1 cellular context compared by ENCODE assay signal in the genomic region with DNA sequence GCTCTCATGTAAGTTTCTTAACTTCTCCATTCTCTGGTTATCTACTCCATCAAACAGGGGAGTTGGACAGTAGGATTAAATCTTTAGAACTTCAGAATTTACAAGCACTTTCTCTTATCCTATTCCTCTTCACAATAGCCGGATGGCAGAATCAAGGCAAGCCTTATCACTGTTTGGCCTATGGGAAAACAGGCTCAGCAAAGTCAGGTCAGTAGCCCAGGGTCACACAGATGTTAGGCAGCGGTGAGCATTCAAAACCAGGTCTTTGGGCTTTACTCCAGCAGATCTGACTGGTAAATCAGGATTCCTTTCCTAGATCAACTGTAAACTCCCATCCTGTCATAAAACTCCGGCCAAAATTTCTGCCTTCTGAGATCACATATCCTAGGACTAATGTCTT.
TF ChIP-seq lines count a peak whose summit lies in the region.

No MANE protein-coding gene starts in this region.

TF ChIP-seq in H1, 55 proteins besides CTCF, POLR2A, EP300 and RAD21 (continued from another document):
- TF ChIP-seq CHD7 (IDR thresholded peaks at IDR 0.05; ENCODE audit: insufficient replicate concordance, low read length) (no peak), E2F6 (IDR thresholded peaks at IDR 0.05) (no peak), ASH2L (IDR thresholded peaks at IDR 0.05; ENCODE audit: low read length) (no peak), CBX5 (IDR thresholded peaks at IDR 0.05; ENCODE audit: low read depth, low read length) (no peak), MAX (IDR thresholded peaks at IDR 0.05) (no peak), JUN (IDR thresholded peaks at IDR 0.05; ENCODE audit: low read depth, low read length) (no peak), SP2 (IDR thresholded peaks at IDR 0.05; ENCODE audit: low read length) (no peak), TAF1 (IDR thresholded peaks at IDR 0.05; ENCODE audit: low read depth, low read length) (no peak), BRCA1 (IDR thresholded peaks at IDR 0.05; ENCODE audit: low read depth, low read length) (no peak), SIN3A (conservative IDR thresholded peaks at IDR 0.05 in 1 of 2, IDR thresholded peaks at IDR 0.05 in 1 of 2; ENCODE audit: low read depth in 1 of 2, low read length in 2 of 2) (no peak), CBX8 (IDR thresholded peaks at IDR 0.05; ENCODE audit: borderline replicate concordance, low read depth, low read length) (no peak), TEAD4 (IDR thresholded peaks at IDR 0.05; ENCODE audit: low read depth, low read length) (no peak)
